25 cellular contexts compared by ENCODE assay signal in the genomic region with DNA sequence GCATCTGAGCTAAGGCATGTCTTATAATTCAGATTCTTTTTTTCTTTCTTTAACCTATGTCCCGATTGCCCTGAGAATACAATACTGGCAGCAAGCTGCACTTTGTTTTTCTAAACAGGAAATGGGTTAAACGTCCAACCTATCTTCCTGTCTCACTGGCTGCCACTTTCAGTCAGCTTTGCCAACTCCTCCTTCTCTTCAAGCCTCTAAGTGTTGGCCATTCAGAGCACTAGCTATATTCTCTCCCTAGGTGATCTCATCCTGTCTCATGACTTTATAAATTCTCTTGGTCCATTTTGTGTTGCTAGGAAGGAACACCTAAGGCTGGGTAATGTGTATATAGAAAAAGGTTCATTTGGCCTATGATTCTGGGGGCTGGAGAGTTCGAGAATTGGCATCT.
DNase-seq lines count a peak whose midpoint lies in the region; TF ChIP-seq lines count a peak whose summit lies in the region.
"Had no signal": no experiment of that assay in that cellular context is flagged by ENCODE, and none has a peak within 500 bp of the region (broad histone marks: within the 10 kb centered on the region; RNA-seq: fewer than 3 reads in every experiment).

No MANE protein-coding gene starts in this region.

- no peak overlapping the region for H3K4me3 Mint-ChIP-seq in MCF 10A (ENCODE audit: unreplicated experiment)
- no peak overlapping the region for H3K4me3 Mint-ChIP-seq in mesothelial cell of epicardium
- H3K4me3 Mint-ChIP-seq: activated B cell treated with CpG ODN at 0.5 μM for 24 hours; activated T-cell treated with anti-CD3 and anti-CD28 coated beads, Interleukin-2, amount 50 U/mL, for 4 hours; endodermal cell; type B pancreatic cell had no signal

- no peaks in the 10 kb centered on the region for H3K36me3 Mint-ChIP-seq in MCF 10A (ENCODE audit: insufficient read depth, unreplicated experiment)
- H3K36me3 Mint-ChIP-seq in mesothelial cell of epicardium: peaks cover 5% of the 10 kb centered on the region
- H3K36me3 Mint-ChIP-seq: type B pancreatic cell had no signal

- H3K4me3 ChIP-seq in mammary epithelial cell (replicated peaks in 1 of 3; ENCODE audit: insufficient read depth in 1 of 3, low read depth in 2 of 3, low read length in 3 of 3): no peak overlapping the region
- no peak overlapping the region for H3K4me3 ChIP-seq in vagina
- H3K4me3 ChIP-seq: adrenal gland, colonic mucosa, HAP-1, PC-9, skin epidermis had no signal

- in situ Hi-C loops in mammary epithelial cell (cut with MboI; ENCODE audit: low sequenced_read_pairs in 2 of 2): no loop called here

- no peak overlapping the region for H3K27ac ChIP-seq in mammary epithelial cell (ENCODE audit: insufficient read depth, low read depth, low read length)
- H3K27ac ChIP-seq in epithelial cell of prostate: peak overlapping the region; percentile 6
- no peak overlapping the region for H3K27ac ChIP-seq in vagina
- H3K27ac ChIP-seq: adrenal gland, brain microvascular endothelial cell, colonic mucosa, PC-9, skin epidermis had no signal

- 67% methylated on average over 3 of the region's 3 CpGs for WGBS in mammary epithelial cell (ENCODE audit: low coverage, missing lambda C conversion rate)

- DNase-seq in mammary epithelial cell (peak; percentile 48), MCF 10A (ENCODE audit: unreplicated experiment) (no peak), RKO (ENCODE audit: low spot score) (peak; percentile 21), epithelial cell of prostate (ENCODE audit: low read depth, low spot score) (no peak), head of caudate nucleus (no peak), HPDE6-E6E7 (ENCODE audit: extremely low spot score) (no peak), vagina (ENCODE audit: extremely low spot score in 2 of 2) (no peak), mesothelial cell of epicardium (ENCODE audit: low spot score in 2 of 2, unreplicated experiment in 2 of 2) (no peak)
- DNase-seq: activated B cell treated with CpG ODN at 0.5 μM for 24 hours; activated naive CD4-positive, alpha-beta T cell treated with Interleukin-2 at 50 U/mL for 16 hours; activated T-cell treated with anti-CD3 and anti-CD28 coated beads, Interleukin-2, amount 50 U/mL, for 4 hours; adrenal gland; brain microvascular endothelial cell; colonic mucosa; endodermal cell; left colon; mesenchymal stem cell; NCI-H1417 treated with DMSO at 0.1 percent for 48 hours; NCI-H446 treated with DMSO at 0.1 percent for 48 hours; PC-9; SHP77; T-helper 9 cell had no signal

- BruUV-seq in mammary epithelial cell (replicated peaks; lab: Mats Ljungman, UMichigan) (no TSS peak), MCF 10A (replicated peaks; lab: Mats Ljungman, UMichigan) (no TSS peak)

- H3K36me3 ChIP-seq in mammary epithelial cell (ENCODE audit: insufficient read depth, low read length) (no peaks in the 10 kb centered on the region), vagina (no peaks in the 10 kb centered on the region)
- H3K36me3 ChIP-seq: adrenal gland, brain microvascular endothelial cell, colonic mucosa, HAP-1 had no signal

- H3K27ac Mint-ChIP-seq in MCF 10A (ENCODE audit: low read depth, unreplicated experiment) (no peak overlapping the region), mesothelial cell of epicardium (no peak overlapping the region)
- H3K27ac Mint-ChIP-seq: activated B cell treated with CpG ODN at 0.5 μM for 24 hours, endodermal cell, type B pancreatic cell had no signal

- dilution Hi-C loops in mammary epithelial cell (cut with HindIII; ENCODE audit: low sequenced_read_pairs): no loop called here

- POLR2A ChIA-PET in MCF 10A (lab: Yijun Ruan, JAX): no interaction called here

- H3K27me3 Mint-ChIP-seq in MCF 10A (ENCODE audit: insufficient read depth, unreplicated experiment) (no peaks in the 10 kb centered on the region), mesothelial cell of epicardium (ENCODE audit: low read depth) (no peaks in the 10 kb centered on the region)
- H3K27me3 Mint-ChIP-seq: activated B cell treated with CpG ODN at 0.5 μM for 24 hours, type B pancreatic cell had no signal

- no peaks in the 10 kb centered on the region for H3K4me1 ChIP-seq in mammary epithelial cell (ENCODE audit: insufficient read depth, low read length)
- no peaks in the 10 kb centered on the region for H3K4me1 ChIP-seq in vagina
- H3K4me1 ChIP-seq: adrenal gland, colonic mucosa, HAP-1 had no signal

- peak overlapping the region; percentile 37 for H2AFZ ChIP-seq in mammary epithelial cell (ENCODE audit: low read depth, low read length)
- H2AFZ ChIP-seq: PC-9 had no signal

- CTCF ChIA-PET in mammary epithelial cell (lab: Charles Lee; ENCODE audit: low non-redundant PET) (no interaction called here), MCF 10A (lab: Yijun Ruan, JAX) (interaction anchor here (0.7 to 1.0 kb wide), 3 partner anchors 45 to 137 kb away, joined by 3 to 4 read pairs (median 4); no protein-coding TSS in a partner anchor)

- H4K20me1 ChIP-seq in mammary epithelial cell (ENCODE audit: insufficient read depth, low read length): no peaks in the 10 kb centered on the region

- H3K9ac ChIP-seq in mammary epithelial cell (ENCODE audit: insufficient read depth, low read length): no peak overlapping the region

- H3K4me1 Mint-ChIP-seq in MCF 10A (ENCODE audit: insufficient read depth, unreplicated experiment): no peaks in the 10 kb centered on the region
- H3K4me1 Mint-ChIP-seq in mesothelial cell of epicardium: no peaks in the 10 kb centered on the region
- H3K4me1 Mint-ChIP-seq: endodermal cell had no signal

- no peak for TF ChIP-seq CTCF in mammary epithelial cell (conservative IDR thresholded peaks at IDR 0.05 in 1 of 2, IDR thresholded peaks at IDR 0.05 in 1 of 2; ENCODE audit: extremely low read depth in 1 of 2, insufficient read depth in 1 of 2, low read depth in 1 of 2, low read length in 2 of 2)
- no peak for TF ChIP-seq CTCF in MCF 10A (IDR thresholded peaks at IDR 0.05; ENCODE audit: unreplicated experiment)
- TF ChIP-seq CTCF in vagina (IDR thresholded peaks at IDR 0.05): no peak
- no peak for TF ChIP-seq CTCF in mesothelial cell of epicardium (IDR thresholded peaks at IDR 0.05; ENCODE audit: unreplicated experiment)

- no peaks in the 10 kb centered on the region for H3K79me2 ChIP-seq in mammary epithelial cell (ENCODE audit: insufficient read depth, low read length)

- no peaks in the 10 kb centered on the region for H3K27me3 ChIP-seq in mammary epithelial cell (ENCODE audit: insufficient read depth, low read length)
- no peaks in the 10 kb centered on the region for H3K27me3 ChIP-seq in vagina
- H3K27me3 ChIP-seq: adrenal gland, brain microvascular endothelial cell, colonic mucosa had no signal

- no peaks in the 10 kb centered on the region for H3K9me3 ChIP-seq in mammary epithelial cell (replicated peaks; ENCODE audit: insufficient read depth, low read length)
- no peaks in the 10 kb centered on the region for H3K9me3 ChIP-seq in vagina
- H3K9me3 ChIP-seq: adrenal gland, colonic mucosa, HAP-1 had no signal

- intact Hi-C loops in mammary epithelial cell (cut with micrococcal nuclease): no loop called here
- intact Hi-C loops in MCF 10A (cut with micrococcal nuclease): no loop called here
- intact Hi-C loops in head of caudate nucleus (cut with DNase I): no loop called here
- intact Hi-C loops in vagina (cut with DNase I): no loop called here

- H3K4me2 ChIP-seq in mammary epithelial cell (ENCODE audit: insufficient read depth, low read depth, low read length): no peak overlapping the region
- H3K4me2 ChIP-seq: PC-9 had no signal

- no peak for TF ChIP-seq POLR2A in vagina (IDR thresholded peaks at IDR 0.05)

- peaks cover 10% of the 10 kb centered on the region for H3K9me3 Mint-ChIP-seq in MCF 10A (ENCODE audit: unreplicated experiment)
- H3K9me3 Mint-ChIP-seq in mesothelial cell of epicardium: peaks cover 17% of the 10 kb centered on the region

Comparison
In these comparisons a context has a peak if more than half of its experiments do, and no peak if none do; other contexts are left out.
1. DNase-seq: peak in mammary epithelial cell (single experiment) and RKO (single experiment); none in MCF 10A (single experiment), epithelial cell of prostate (single experiment), head of caudate nucleus (0 of 42), HPDE6-E6E7 (single experiment), vagina (0 of 2) and mesothelial cell of epicardium (0 of 2).